8 cellular contexts compared by ENCODE assay signal in the genomic region with DNA sequence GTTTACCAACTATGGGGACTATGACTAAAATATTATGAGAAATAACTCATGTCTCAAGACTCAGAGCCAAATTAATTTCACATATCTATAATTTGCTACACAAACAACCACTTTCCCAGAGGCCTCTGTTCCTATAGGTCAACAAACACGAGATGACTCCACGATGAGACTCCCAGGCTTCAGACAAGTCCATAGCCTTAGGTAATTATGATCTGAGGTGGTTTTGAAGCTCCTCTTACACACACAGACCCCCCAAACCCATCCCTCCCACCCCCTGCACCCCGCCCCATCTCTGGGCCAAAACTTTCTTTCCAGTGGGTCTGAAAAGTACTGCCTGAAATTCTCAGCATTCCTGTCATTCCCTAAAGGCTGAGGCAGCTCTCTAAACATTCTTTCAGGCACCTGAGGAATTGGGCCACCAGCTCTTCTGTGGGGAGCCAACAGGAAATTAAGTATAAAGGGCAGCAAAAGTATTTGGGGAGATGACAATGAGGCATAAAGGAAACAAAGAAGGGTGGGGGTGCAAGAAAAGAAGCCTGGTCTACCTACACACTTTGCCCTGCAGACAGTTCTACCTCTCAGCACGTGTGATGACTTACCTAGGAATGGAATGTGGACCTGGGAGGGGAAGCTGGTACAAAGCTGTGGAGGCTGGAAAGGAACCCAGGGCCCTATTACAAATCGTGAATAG.
DNase-seq lines count a peak whose midpoint lies in the region; ATAC-seq and TF ChIP-seq lines count a peak whose summit lies in the region.

No MANE protein-coding gene starts in this region.

- H3K4me3 ChIP-seq in colonic mucosa (no peak overlapping the region), mesenchymal stem cell (ENCODE audit: insufficient read depth in 1 of 2, low read depth in 1 of 2, low read length in 2 of 2) (no peak overlapping the region), heart left ventricle (no peak overlapping the region)

- DNase-seq in AG08395 (ENCODE audit: low spot score) (peak; percentile 53), HS-5 (ENCODE audit: low read depth) (peak; percentile 90), colonic mucosa (peak; percentile 38), mesenchymal stem cell (no peak), mesenteric fat pad (ENCODE audit: low spot score) (no peak), heart left ventricle (no peak)
- no peak for DNase-seq in activated effector memory CD4-positive, alpha-beta T cell treated with Interleukin-2 at 50 U/mL for 16 hours

- H3K27ac ChIP-seq in colonic mucosa, result peak overlapping the region; percentile 5
- H3K27ac ChIP-seq in mesenchymal stem cell (ENCODE audit: low read length, poor library complexity, severe bottlenecking), result peak overlapping the region; percentile 100
- peak overlapping the region in 2 of 12 donors; percentile 8 to 19 for H3K27ac ChIP-seq in heart left ventricle

- H3K27me3 ChIP-seq in colonic mucosa (no peaks in the 10 kb centered on the region), mesenchymal stem cell (ENCODE audit: control insufficient read depth in 1 of 2, insufficient read depth in 1 of 2, low read length in 2 of 2) (no peaks in the 10 kb centered on the region), heart left ventricle (no peaks in the 10 kb centered on the region)

- peaks cover 3% of the 10 kb centered on the region for H3K79me1 ChIP-seq in mesenchymal stem cell (replicated peaks; ENCODE audit: low read length, poor library complexity, severe bottlenecking)

- no peak overlapping the region for H3K9ac ChIP-seq in colonic mucosa (ENCODE audit: low read depth in 2 of 2, low read length in 2 of 2)
- no peak overlapping the region for H3K9ac ChIP-seq in mesenchymal stem cell (ENCODE audit: low read length)

- H3K4me2 ChIP-seq in mesenchymal stem cell (ENCODE audit: low read length, poor library complexity, severe bottlenecking), result no peak overlapping the region

- H3K9me3 ChIP-seq in colonic mucosa (no peaks in the 10 kb centered on the region), mesenchymal stem cell (ENCODE audit: control insufficient read depth, low read length) (peaks cover 7% of the 10 kb centered on the region), heart left ventricle (no peaks in the 10 kb centered on the region)

- H2BK15ac ChIP-seq in mesenchymal stem cell (ENCODE audit: low read depth, poor library complexity, severe bottlenecking), result peak overlapping the region; percentile 3

- H3K14ac ChIP-seq in mesenchymal stem cell (ENCODE audit: low read length in 2 of 2), result no peak overlapping the region

- H3K4me1 ChIP-seq in colonic mucosa, result no peaks in the 10 kb centered on the region
- peaks cover 4% of the 10 kb centered on the region for H3K4me1 ChIP-seq in mesenchymal stem cell (ENCODE audit: control insufficient read depth, insufficient read depth, low read depth, low read length)
- peaks cover 0 to 22% (median 6%) of the 10 kb centered on the region in 12 donors for H3K4me1 ChIP-seq in heart left ventricle

- no peak overlapping the region for H3K23ac ChIP-seq in mesenchymal stem cell (ENCODE audit: low read length in 2 of 2)

- 19% methylated on average over 3 of the region's 5 CpGs for WGBS in mesenchymal stem cell
- 43 to 51% (median 45%) methylated on average over 5 of the region's 5 CpGs for WGBS in heart left ventricle, 4 donors

- H2AK5ac ChIP-seq in mesenchymal stem cell (ENCODE audit: low read length, severe bottlenecking), result no peak overlapping the region

- peak overlapping the region; percentile 85 to 93 for H2BK12ac ChIP-seq in mesenchymal stem cell (ENCODE audit: low read length in 2 of 2)

- H3K18ac ChIP-seq in mesenchymal stem cell (ENCODE audit: low read depth in 1 of 2, low read length in 2 of 2), result peak overlapping the region; percentile 4 to 40

- H2BK5ac ChIP-seq in mesenchymal stem cell (ENCODE audit: low read depth, low read length, poor library complexity, severe bottlenecking), result peak overlapping the region; percentile 99

- H4K91ac ChIP-seq in mesenchymal stem cell (ENCODE audit: low read length), result peak overlapping the region; percentile 25

- ATAC-seq in HG02981 (IDR thresholded peaks at IDR 0.05; ENCODE audit: unreplicated experiment) (no peak), heart left ventricle (no peak)

- no peaks in the 10 kb centered on the region for H3K36me3 ChIP-seq in colonic mucosa
- peaks cover 0 to 1% of the 10 kb centered on the region in 2 experiments for H3K36me3 ChIP-seq in mesenchymal stem cell (ENCODE audit: control insufficient read depth in 1 of 2, insufficient read depth in 2 of 2, low read depth in 1 of 2, low read length in 2 of 2)
- no peaks in the 10 kb centered on the region for H3K36me3 ChIP-seq in heart left ventricle

- peak overlapping the region; percentile 16 for H4K8ac ChIP-seq in mesenchymal stem cell (ENCODE audit: low read length)

- H3K4ac ChIP-seq in mesenchymal stem cell (ENCODE audit: low read depth in 1 of 2, low read length in 2 of 2), result peak overlapping the region; percentile 8 to 15

- intact Hi-C loops in colonic mucosa (cut with DNase I) (loop anchor here (5.0 kb wide), 1 partner anchor 125 kb away; no protein-coding TSS in a partner anchor), heart left ventricle (cut with DNase I) (loop anchor here in 4 of 10 donors (5.0 to 10.0 kb wide), 4 partner anchors 132 to 725 kb away; partner anchors contain the start of gene PAWR (in 1 of the 4))

- no peak for TF ChIP-seq POLR2A in heart left ventricle (IDR thresholded peaks at IDR 0.05)

- H2AFZ ChIP-seq in mesenchymal stem cell (ENCODE audit: low read depth, low read length), result no peak overlapping the region

- H2BK120ac ChIP-seq in mesenchymal stem cell (ENCODE audit: low read depth, low read length), result peak overlapping the region; percentile 79

- TF ChIP-seq CTCF in colonic mucosa (IDR thresholded peaks at IDR 0.05) (no peak), heart left ventricle (IDR thresholded peaks at IDR 0.05) (no peak)

Comparison
In these comparisons a context has a peak if more than half of its experiments do, and no peak if none do; other contexts are left out.
1. DNase-seq: peak in AG08395 (single experiment), HS-5 (single experiment) and colonic mucosa (single experiment); none in mesenchymal stem cell (single experiment), mesenteric fat pad (single experiment), activated effector memory CD4-positive, alpha-beta T cell treated with Interleukin-2 at 50 U/mL for 16 hours (single experiment) and heart left ventricle (0 of 5).